In the genomic region with DNA sequence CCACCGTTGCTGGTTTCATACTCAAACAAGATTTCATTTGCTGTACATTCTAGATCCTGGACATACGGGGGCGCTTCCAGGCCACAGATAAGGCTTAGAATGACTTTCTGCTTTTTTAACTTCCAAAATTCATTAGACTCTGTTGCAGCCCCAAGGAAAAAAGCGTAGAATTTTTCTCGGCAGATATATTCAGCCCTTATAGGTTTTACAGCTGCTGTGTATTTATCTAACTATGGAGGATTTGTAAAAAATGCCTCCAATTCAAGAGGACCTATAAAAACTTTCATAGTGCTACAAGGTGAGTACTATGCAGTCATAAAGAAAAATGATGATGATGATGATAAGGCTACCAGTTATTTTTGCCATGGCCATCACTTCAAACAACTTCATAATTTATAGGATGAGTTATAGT, we compare ENCODE assay signal across 12 cellular contexts. TPM values are rescaled to one million over a fixed set of nuclear protein-coding genes. Genes with fewer than 3 reads are reported as not detected.
DNase-seq lines count a peak whose midpoint lies in the region; ATAC-seq and TF ChIP-seq lines count a peak whose summit lies in the region.
"Had no signal": no experiment of that assay in that cellular context is flagged by ENCODE, and none has a peak within 500 bp of the region (broad histone marks: within the 10 kb centered on the region; RNA-seq: fewer than 3 reads in every experiment).

No MANE protein-coding gene starts in this region.

- no peak overlapping the region for H3K4me3 Mint-ChIP-seq in type B pancreatic cell
- H3K4me3 Mint-ChIP-seq in effector memory CD8-positive, alpha-beta T cell: no peak overlapping the region
- H3K4me3 Mint-ChIP-seq: brain had no signal

- TF ChIP-seq CTCF in cardiac muscle cell (IDR thresholded peaks at IDR 0.05; ENCODE audit: low read depth, low read length): peak; percentile 20
- peak; percentile 41 for TF ChIP-seq CTCF in type B pancreatic cell (conservative IDR thresholded peaks at IDR 0.05)

- H3K36me3 ChIP-seq in cardiac muscle cell (no peaks in the 10 kb centered on the region), adipocyte (ENCODE audit: control insufficient read depth, insufficient read depth, low read length, severe bottlenecking) (no peaks in the 10 kb centered on the region)

- H3K9me3 Mint-ChIP-seq in type B pancreatic cell: no peaks in the 10 kb centered on the region
- peaks cover 0 to 2% of the 10 kb centered on the region in 2 donors for H3K9me3 Mint-ChIP-seq in effector memory CD8-positive, alpha-beta T cell
- H3K9me3 Mint-ChIP-seq: brain had no signal

- H3K4me3 ChIP-seq in cardiac muscle cell (no peak overlapping the region), adipocyte (ENCODE audit: low read length) (no peak overlapping the region)

- intact Hi-C loops in cardiac septum (cut with DNase I): no loop called here

- no peaks in the 10 kb centered on the region for H3K9me3 ChIP-seq in cardiac muscle cell (ENCODE audit: low read depth)
- no peaks in the 10 kb centered on the region for H3K9me3 ChIP-seq in adipocyte (ENCODE audit: control insufficient read depth, low read length)

- DNase-seq in cardiac muscle cell (ENCODE audit: low read depth in 1 of 2, low spot score in 1 of 2) (peak in 1 of 2 donors; percentile 2), cardiac septum (ENCODE audit: low spot score) (no peak), NCI-H460 (ENCODE audit: extremely low read depth, low read depth) (peak; percentile 16), adipocyte (ENCODE audit: low read depth) (peak; percentile 7), type B pancreatic cell (ENCODE audit: extremely low spot score, unreplicated experiment) (no peak), NCI-H1417 treated with DMSO at 0.1 percent for 48 hours (lab: John Stamatoyannopoulos, UW) (no peak), NCI-H146 (lab: John Stamatoyannopoulos, UW) (no peak)
- no peak for DNase-seq in effector memory CD8-positive, alpha-beta T cell
- DNase-seq: activated T-cell treated with anti-CD3 and anti-CD28 coated beads for 4 hours, NCI-H2227 treated with DMSO at 0.1 percent for 48 hours had no signal

- no peak overlapping the region for H3K27ac ChIP-seq in cardiac muscle cell

- no peaks in the 10 kb centered on the region for H3K36me3 Mint-ChIP-seq in type B pancreatic cell
- no peaks in the 10 kb centered on the region for H3K36me3 Mint-ChIP-seq in effector memory CD8-positive, alpha-beta T cell (ENCODE audit: insufficient read depth)
- H3K36me3 Mint-ChIP-seq: brain had no signal

- H3K27ac Mint-ChIP-seq in type B pancreatic cell: no peak overlapping the region
- no peak overlapping the region for H3K27ac Mint-ChIP-seq in effector memory CD8-positive, alpha-beta T cell
- H3K27ac Mint-ChIP-seq: brain had no signal

- ATAC-seq in effector memory CD8-positive, alpha-beta T cell (replicated peaks): no peak

- H3K4me1 Mint-ChIP-seq in type B pancreatic cell (ENCODE audit: unreplicated experiment): no peaks in the 10 kb centered on the region
- no peaks in the 10 kb centered on the region for H3K4me1 Mint-ChIP-seq in effector memory CD8-positive, alpha-beta T cell (ENCODE audit: low read depth in 2 of 2)

- no peaks in the 10 kb centered on the region for H3K27me3 Mint-ChIP-seq in type B pancreatic cell
- H3K27me3 Mint-ChIP-seq in effector memory CD8-positive, alpha-beta T cell: peaks cover 6 to 12% of the 10 kb centered on the region in 2 donors
- H3K27me3 Mint-ChIP-seq: brain had no signal

- H3K4me1 ChIP-seq in cardiac muscle cell (ENCODE audit: low read depth) (no peaks in the 10 kb centered on the region), adipocyte (ENCODE audit: control insufficient read depth, insufficient read depth, low read length) (no peaks in the 10 kb centered on the region)

- H3K9ac ChIP-seq in adipocyte (ENCODE audit: low read length): no peak overlapping the region

- H3K27me3 ChIP-seq in cardiac muscle cell (peaks cover 10% of the 10 kb centered on the region), adipocyte (replicated peaks; ENCODE audit: control insufficient read depth, insufficient read depth, low read length) (peaks cover 8% of the 10 kb centered on the region)

RNA-seq across cellular contexts. Expression of a gene that starts 51.6 kb away (rescaled TPM):
- total RNA-seq in cardiac muscle cell: 0.21 and 0.95 TPM in 2 replicates
- polyA plus RNA-seq in cardiac muscle cell: 0.59 and 1.5 TPM in 2 replicates
- total RNA-seq in cardiac septum: not detected
- total RNA-seq in NCI-H460 (2014; rRNA removed; shearing (Covaris generic)): not detected in 2 replicates
- polyA plus RNA-seq in NCI-H460 (2014; cell fraction: nucleus; rRNA removed): not detected in 2 replicates
- total RNA-seq in type B pancreatic cell (ENCODE audit: low replicate concordance): 2.2 and 3.1 TPM in 2 replicates
- total RNA-seq: T-helper 1 cell treated with Interleukin-12 subunit alpha and Interleukin-12 subunit beta and Interleukin-4 antibody, amounts not matched to agents 30 ng/mL and 1 ng/mL, for 36 hours had no signal

Comparison
In these comparisons a context has a peak if more than half of its experiments do, and no peak if none do; other contexts are left out.
1. DNase-seq: peak in NCI-H460 (single experiment) and adipocyte (single experiment); none in cardiac septum (single experiment), type B pancreatic cell (single experiment), NCI-H1417 treated with DMSO at 0.1 percent for 48 hours (single experiment), NCI-H146 (single experiment) and effector memory CD8-positive, alpha-beta T cell (0 of 3).